In the genomic region with DNA sequence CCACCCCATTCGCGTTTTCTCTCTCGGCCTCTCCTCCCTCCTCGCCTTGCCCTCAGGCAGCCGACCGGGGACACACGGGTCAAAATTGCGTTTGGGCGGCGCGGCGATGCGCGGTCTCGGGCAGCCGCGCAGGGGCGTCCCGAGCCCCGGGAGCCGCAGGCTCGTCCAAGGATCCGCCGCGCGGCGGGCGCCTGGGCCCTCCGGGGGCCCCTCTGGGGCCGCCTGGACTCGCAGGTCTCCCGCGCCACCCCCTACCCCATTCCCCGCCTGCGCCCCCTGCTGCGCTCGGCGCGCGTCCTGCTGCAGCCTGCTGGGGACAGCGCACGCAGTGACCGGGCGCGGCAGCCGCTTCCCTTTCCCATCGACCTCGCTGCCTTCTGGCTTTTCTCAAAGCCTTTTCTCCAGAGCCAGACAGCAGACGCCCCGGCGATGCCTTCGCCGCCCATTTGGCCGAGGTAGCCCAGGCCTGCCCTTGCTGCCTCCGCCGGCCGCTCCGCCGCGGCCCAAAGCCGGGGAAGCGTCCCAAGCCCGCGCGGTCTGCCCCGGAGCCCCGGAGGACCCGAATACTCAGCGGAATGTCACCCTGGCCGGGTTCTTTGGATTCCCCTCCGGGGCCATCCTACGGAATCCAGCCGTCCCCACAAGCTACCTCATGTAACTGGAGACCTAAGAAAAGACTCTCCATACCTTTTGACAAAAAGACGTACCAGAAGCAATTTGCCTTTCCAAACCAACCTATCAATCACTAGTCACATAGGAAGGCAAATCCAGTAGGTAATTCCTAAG, we compare ENCODE assay signal across 11 cellular contexts. TPM values are rescaled to one million over a fixed set of nuclear protein-coding genes. Genes with fewer than 3 reads are reported as not detected.
DNase-seq lines count a peak whose midpoint lies in the region; ATAC-seq and TF ChIP-seq lines count a peak whose summit lies in the region.
"Had no signal": no experiment of that assay in that cellular context is flagged by ENCODE, and none has a peak within 500 bp of the region (broad histone marks: within the 10 kb centered on the region; RNA-seq: fewer than 3 reads in every experiment).

No MANE protein-coding gene starts in this region.

- no peak overlapping the region for H2AK5ac ChIP-seq in mesenchymal stem cell (ENCODE audit: low read length, severe bottlenecking)

- H3K4me1 ChIP-seq in mesenchymal stem cell (ENCODE audit: control insufficient read depth, insufficient read depth, low read depth, low read length), result peaks cover 8% of the 10 kb centered on the region
- H3K4me1 ChIP-seq in upper lobe of left lung, result peaks cover 7 to 16% (median 10%) of the 10 kb centered on the region in 4 donors

- no peak overlapping the region for H3K27ac Mint-ChIP-seq in activated CD8-positive, alpha-beta T cell treated with anti-CD3 and anti-CD28 coated beads, Interleukin-2, amount 10 ng/mL, durations not matched to agents 7 days and 5 days
- no peak overlapping the region for H3K27ac Mint-ChIP-seq in activated CD8-positive, alpha-beta T cell treated with anti-CD3 and anti-CD28 coated beads for 36 hours

- no peaks in the 10 kb centered on the region for H3K36me3 ChIP-seq in mesenchymal stem cell (ENCODE audit: control insufficient read depth in 1 of 2, insufficient read depth in 2 of 2, low read depth in 1 of 2, low read length in 2 of 2)
- no peaks in the 10 kb centered on the region for H3K36me3 ChIP-seq in upper lobe of left lung

- H3K4ac ChIP-seq in mesenchymal stem cell (ENCODE audit: low read depth in 1 of 2, low read length in 2 of 2), result no peak overlapping the region

- no peak for TF ChIP-seq CTCF in activated CD8-positive, alpha-beta T cell treated with anti-CD3 and anti-CD28 coated beads for 36 hours (IDR thresholded peaks at IDR 0.05)
- no peak for TF ChIP-seq CTCF in upper lobe of left lung (IDR thresholded peaks at IDR 0.05)

- peak overlapping the region; percentile 1 for H3K9ac ChIP-seq in mesenchymal stem cell (ENCODE audit: low read length)

- H3K27me3 Mint-ChIP-seq in activated CD8-positive, alpha-beta T cell treated with anti-CD3 and anti-CD28 coated beads, Interleukin-2, amount 10 ng/mL, durations not matched to agents 7 days and 5 days (ENCODE audit: low read depth), result peaks cover 59% of the 10 kb centered on the region
- peaks cover 65% of the 10 kb centered on the region for H3K27me3 Mint-ChIP-seq in activated CD8-positive, alpha-beta T cell treated with anti-CD3 and anti-CD28 coated beads for 36 hours

- peaks cover 5% of the 10 kb centered on the region for H3K9me3 ChIP-seq in mesenchymal stem cell (ENCODE audit: control insufficient read depth, low read length)
- H3K9me3 ChIP-seq in upper lobe of left lung, result no peaks in the 10 kb centered on the region

- no peaks in the 10 kb centered on the region for H3K36me3 Mint-ChIP-seq in activated CD8-positive, alpha-beta T cell treated with anti-CD3 and anti-CD28 coated beads, Interleukin-2, amount 10 ng/mL, durations not matched to agents 7 days and 5 days (ENCODE audit: low read depth)
- no peaks in the 10 kb centered on the region for H3K36me3 Mint-ChIP-seq in activated CD8-positive, alpha-beta T cell treated with anti-CD3 and anti-CD28 coated beads for 36 hours (ENCODE audit: low read depth)

- peak overlapping the region; percentile 98 for H3K4me2 ChIP-seq in mesenchymal stem cell (ENCODE audit: low read length, poor library complexity, severe bottlenecking)

- H2BK120ac ChIP-seq in mesenchymal stem cell (ENCODE audit: low read depth, low read length), result no peak overlapping the region

- H4K91ac ChIP-seq in mesenchymal stem cell (ENCODE audit: low read length), result no peak overlapping the region

- no peak overlapping the region for H2BK5ac ChIP-seq in mesenchymal stem cell (ENCODE audit: low read depth, low read length, poor library complexity, severe bottlenecking)

- H3K79me1 ChIP-seq in mesenchymal stem cell (replicated peaks; ENCODE audit: low read length, poor library complexity, severe bottlenecking), result no peaks in the 10 kb centered on the region

- H4K8ac ChIP-seq in mesenchymal stem cell (ENCODE audit: low read length), result no peak overlapping the region

- peaks cover 50 to 51% of the 10 kb centered on the region in 2 experiments for H3K27me3 ChIP-seq in mesenchymal stem cell (ENCODE audit: control insufficient read depth in 1 of 2, insufficient read depth in 1 of 2, low read length in 2 of 2)
- H3K27me3 ChIP-seq in upper lobe of left lung, result peaks cover 0 to 15% (median 8%) of the 10 kb centered on the region in 4 donors

- no peak overlapping the region for H3K14ac ChIP-seq in mesenchymal stem cell (ENCODE audit: low read length in 2 of 2)

- intact Hi-C loops in activated CD8-positive, alpha-beta T cell treated with anti-CD3 and anti-CD28 coated beads for 36 hours (cut with micrococcal nuclease), result loop anchor here (10.0 kb wide), 1 partner anchor 320 kb away; no protein-coding TSS in a partner anchor

- H2BK15ac ChIP-seq in mesenchymal stem cell (ENCODE audit: low read depth, poor library complexity, severe bottlenecking), result no peak overlapping the region

- H3K27ac ChIP-seq in mesenchymal stem cell (ENCODE audit: low read length, poor library complexity, severe bottlenecking), result no peak overlapping the region
- H3K27ac ChIP-seq in upper lobe of left lung, result no peak overlapping the region

- no peak overlapping the region for H3K23ac ChIP-seq in mesenchymal stem cell (ENCODE audit: low read length in 2 of 2)

- no peak for DNase-seq in activated CD8-positive, alpha-beta T cell treated with anti-CD3 and anti-CD28 coated beads, Interleukin-2, amount 10 ng/mL, durations not matched to agents 7 days and 5 days
- no peak for DNase-seq in activated CD8-positive, alpha-beta T cell treated with anti-CD3 and anti-CD28 coated beads for 36 hours
- DNase-seq in cerebellum (ENCODE audit: low spot score) (peak; percentile 10), mesenchymal stem cell (peak; percentile 29), upper lobe of left lung (peak in 1 of 2 donors; percentile 86)
- DNase-seq: NCI-H1048 had no signal

- no peak overlapping the region for H3K18ac ChIP-seq in mesenchymal stem cell (ENCODE audit: low read depth in 1 of 2, low read length in 2 of 2)

- no peak for TF ChIP-seq EP300 in upper lobe of left lung (IDR thresholded peaks at IDR 0.05)

- ATAC-seq in activated CD8-positive, alpha-beta T cell treated with anti-CD3 and anti-CD28 coated beads, Interleukin-2, amount 10 ng/mL, durations not matched to agents 7 days and 5 days, result peak; percentile 30
- no peak for ATAC-seq in activated CD8-positive, alpha-beta T cell treated with anti-CD3 and anti-CD28 coated beads for 36 hours
- ATAC-seq in upper lobe of left lung (ENCODE audit: low FRiP score in 2 of 2) (peak in 1 of 2 donors; percentile 72), GM21390 (IDR thresholded peaks at IDR 0.05; ENCODE audit: unreplicated experiment) (no peak), HG02884 (IDR thresholded peaks at IDR 0.05; ENCODE audit: unreplicated experiment) (no peak), HG03196 (IDR thresholded peaks at IDR 0.05; ENCODE audit: unreplicated experiment) (no peak)

- no peak for TF ChIP-seq POLR2A in upper lobe of left lung (IDR thresholded peaks at IDR 0.05)

- CTCF ChIA-PET in activated CD8-positive, alpha-beta T cell treated with anti-CD3 and anti-CD28 coated beads, Interleukin-2, amount 10 ng/mL, durations not matched to agents 7 days and 5 days (lab: Charles Lee), result no interaction called here
- CTCF ChIA-PET in activated CD8-positive, alpha-beta T cell treated with anti-CD3 and anti-CD28 coated beads for 36 hours (lab: Charles Lee), result no interaction called here

- H3K4me1 Mint-ChIP-seq in activated CD8-positive, alpha-beta T cell treated with anti-CD3 and anti-CD28 coated beads, Interleukin-2, amount 10 ng/mL, durations not matched to agents 7 days and 5 days (ENCODE audit: low read depth), result peaks cover 4% of the 10 kb centered on the region
- peaks cover 9% of the 10 kb centered on the region for H3K4me1 Mint-ChIP-seq in activated CD8-positive, alpha-beta T cell treated with anti-CD3 and anti-CD28 coated beads for 36 hours (ENCODE audit: low read depth)

- POLR2A ChIA-PET in activated CD8-positive, alpha-beta T cell treated with anti-CD3 and anti-CD28 coated beads, Interleukin-2, amount 10 ng/mL, durations not matched to agents 7 days and 5 days (lab: Charles Lee), result no interaction called here
- POLR2A ChIA-PET in activated CD8-positive, alpha-beta T cell treated with anti-CD3 and anti-CD28 coated beads for 36 hours (lab: Charles Lee), result no interaction called here

- H2BK12ac ChIP-seq in mesenchymal stem cell (ENCODE audit: low read length in 2 of 2), result no peak overlapping the region

- H3K9me3 Mint-ChIP-seq in activated CD8-positive, alpha-beta T cell treated with anti-CD3 and anti-CD28 coated beads, Interleukin-2, amount 10 ng/mL, durations not matched to agents 7 days and 5 days (ENCODE audit: insufficient read depth), result no peaks in the 10 kb centered on the region
- no peaks in the 10 kb centered on the region for H3K9me3 Mint-ChIP-seq in activated CD8-positive, alpha-beta T cell treated with anti-CD3 and anti-CD28 coated beads for 36 hours

- H3K4me3 Mint-ChIP-seq in activated CD8-positive, alpha-beta T cell treated with anti-CD3 and anti-CD28 coated beads, Interleukin-2, amount 10 ng/mL, durations not matched to agents 7 days and 5 days, result no peak overlapping the region
- H3K4me3 Mint-ChIP-seq in activated CD8-positive, alpha-beta T cell treated with anti-CD3 and anti-CD28 coated beads for 36 hours, result no peak overlapping the region

- H2AFZ ChIP-seq in mesenchymal stem cell (ENCODE audit: low read depth, low read length), result no peak overlapping the region

- H3K4me3 ChIP-seq in mesenchymal stem cell (ENCODE audit: insufficient read depth in 1 of 2, low read depth in 1 of 2, low read length in 2 of 2), result peak overlapping the region; percentile 58 to 82
- peak overlapping the region; percentile 31 to 58 (median 48) for H3K4me3 ChIP-seq in upper lobe of left lung

- WGBS in mesenchymal stem cell, result under 1% methylated on average over 72 of the region's 74 CpGs
- 3% methylated on average over 15 to 60 of the region's 74 CpGs for WGBS in upper lobe of left lung, 2 donors

RNA-seq across cellular contexts. Expression of gene POU4F2, which starts 16.5 kb away (rescaled TPM):
- not detected for total RNA-seq in activated CD8-positive, alpha-beta T cell treated with anti-CD3 and anti-CD28 coated beads, Interleukin-2, amount 10 ng/mL, durations not matched to agents 7 days and 5 days
- total RNA-seq in activated CD8-positive, alpha-beta T cell treated with anti-CD3 and anti-CD28 coated beads for 36 hours, result not detected
- total RNA-seq in cerebellum, result 3.8 TPM
- polyA plus RNA-seq in mesenchymal stem cell (2013, experiment 1 of 2), result not detected
- not detected for polyA plus RNA-seq in mesenchymal stem cell (2013, experiment 2 of 2)
- total RNA-seq in upper lobe of left lung, result not detected
- total RNA-seq: dermis microvascular lymphatic vessel endothelial cell, G401 had no signal

Comparison
In these comparisons a context has a peak if more than half of its experiments do, and no peak if none do; other contexts are left out.
1. DNase-seq: peak in cerebellum (single experiment) and mesenchymal stem cell (single experiment); none in activated CD8-positive, alpha-beta T cell treated with anti-CD3 and anti-CD28 coated beads, Interleukin-2, amount 10 ng/mL, durations not matched to agents 7 days and 5 days (single experiment) and activated CD8-positive, alpha-beta T cell treated with anti-CD3 and anti-CD28 coated beads for 36 hours (single experiment).